ENCODE assay signal across 9 cellular contexts in genomic region chr5:63535840-63536602, GRCh38.
"Had no signal": no experiment of that assay in that cellular context is flagged by ENCODE, and none has a peak within 500 bp of the region (broad histone marks: within the 10 kb centered on the region; RNA-seq: fewer than 3 reads in every experiment).

No MANE protein-coding gene starts in this region.

- ATAC-seq: HCT116 had no signal

- H2AFZ ChIP-seq: GM23248 had no signal

- DNase-seq: GM23248, GOT3, H7, HFFc6, Karpas-422, KBM-7 had no signal

- H3K4me3 ChIP-seq: GM23248, HAP-1 had no signal

- H3K4me2 ChIP-seq: KMS-11 had no signal

- H3K9ac ChIP-seq: GM23248, KMS-11 had no signal

- H3K4me1 ChIP-seq: HAP-1 had no signal

- H3K27ac ChIP-seq: GM23248, KMS-11 had no signal

- H3K36me3 ChIP-seq: HAP-1 had no signal

- H3K9me3 ChIP-seq: HAP-1 had no signal
